ENCODE assay signal across 16 cellular contexts in genomic region chr12:110254971-110255540, GRCh38.
"Had no signal": no experiment of that assay in that cellular context is flagged by ENCODE, and none has a peak within 500 bp of the region (broad histone marks: within the 10 kb centered on the region; RNA-seq: fewer than 3 reads in every experiment).

No MANE protein-coding gene starts in this region.

- H3K9me3 ChIP-seq: ascending aorta, psoas muscle, sigmoid colon, suprapubic skin had no signal

- H3K4me1 Mint-ChIP-seq: activated naive CD8-positive, alpha-beta T cell treated with anti-CD3 and anti-CD28 coated beads, Interleukin-2, amount 50 U/mL, for 24 hours had no signal

- H3K36me3 ChIP-seq: ascending aorta, sigmoid colon, suprapubic skin had no signal

- H3K9me3 Mint-ChIP-seq: activated naive CD8-positive, alpha-beta T cell treated with anti-CD3 and anti-CD28 coated beads, Interleukin-2, amount 50 U/mL, for 24 hours; activated T-helper 1 cell treated with anti-CD3 and anti-CD28 coated beads, Interleukin-12 subunit alpha, Interleukin-12 subunit beta, Interleukin-2, Interleukin-4 antibody, amounts not matched to agents 30 ng/mL and 10 ng/mL and 1 ng/mL, durations not matched to agents 14 hours and 24 hours and 36 hours; effector memory CD8-positive, alpha-beta T cell; natural killer cell treated with Interleukin-12 subunit alpha and Interleukin-12 subunit beta and Interleukin-15 and Interleukin-18, amount 100 ng/mL, for 72 hours had no signal

- H3K27ac Mint-ChIP-seq: activated naive CD8-positive, alpha-beta T cell treated with anti-CD3 and anti-CD28 coated beads, Interleukin-2, amount 50 U/mL, for 24 hours; activated T-helper 1 cell treated with anti-CD3 and anti-CD28 coated beads, Interleukin-12 subunit alpha, Interleukin-12 subunit beta, Interleukin-2, Interleukin-4 antibody, amounts not matched to agents 30 ng/mL and 10 ng/mL and 1 ng/mL, durations not matched to agents 14 hours and 24 hours and 36 hours; effector memory CD8-positive, alpha-beta T cell; natural killer cell treated with Interleukin-12 subunit alpha and Interleukin-12 subunit beta and Interleukin-15 and Interleukin-18, amount 100 ng/mL, for 72 hours had no signal

- H3K27ac ChIP-seq: ascending aorta, psoas muscle, sigmoid colon, suprapubic skin had no signal

- DNase-seq: activated CD4-positive, alpha-beta T cell treated with anti-CD3 and anti-CD28 coated beads for 48 hours; activated naive CD4-positive, alpha-beta T cell treated with Interleukin-2 at 50 U/mL for 16 hours; activated naive CD8-positive, alpha-beta T cell treated with anti-CD3 and anti-CD28 coated beads, Interleukin-2, amount 50 U/mL, for 24 hours; cortex of kidney; effector memory CD8-positive, alpha-beta T cell; hippocampal formation; kidney glomerular epithelial cell; nucleus accumbens; psoas muscle; sigmoid colon; stimulated activated CD4-positive, alpha-beta T cell treated with anti-CD3 and anti-CD28 coated beads, Interleukin-12 subunit alpha, Interleukin-12 subunit beta, amount 100 ng/mL, for 4 hours; stimulated activated naive CD8-positive, alpha-beta T cell treated with anti-CD3 and anti-CD28 coated beads, Interleukin-15, Interleukin-2, amounts not matched to agents 100 U/mL and 50 U/mL, for 24 hours had no signal

- H3K4me3 ChIP-seq: ascending aorta, psoas muscle, sigmoid colon, suprapubic skin had no signal

- H3K27me3 Mint-ChIP-seq: activated naive CD8-positive, alpha-beta T cell treated with anti-CD3 and anti-CD28 coated beads, Interleukin-2, amount 50 U/mL, for 24 hours had no signal

- H3K36me3 Mint-ChIP-seq: natural killer cell treated with Interleukin-12 subunit alpha and Interleukin-12 subunit beta and Interleukin-15 and Interleukin-18, amount 100 ng/mL, for 72 hours had no signal

- ATAC-seq: activated naive CD8-positive, alpha-beta T cell treated with anti-CD3 and anti-CD28 coated beads, Interleukin-2, amount 50 U/mL, for 24 hours; effector memory CD8-positive, alpha-beta T cell; natural killer cell treated with Interleukin-12 subunit alpha and Interleukin-12 subunit beta and Interleukin-15 and Interleukin-18, amount 100 ng/mL, for 72 hours; psoas muscle; stimulated activated naive CD8-positive, alpha-beta T cell treated with anti-CD3 and anti-CD28 coated beads, Interleukin-15, Interleukin-2, amounts not matched to agents 100 U/mL and 50 U/mL, for 24 hours had no signal

- H3K4me3 Mint-ChIP-seq: activated naive CD8-positive, alpha-beta T cell treated with anti-CD3 and anti-CD28 coated beads, Interleukin-2, amount 50 U/mL, for 24 hours; activated T-helper 1 cell treated with anti-CD3 and anti-CD28 coated beads, Interleukin-12 subunit alpha, Interleukin-12 subunit beta, Interleukin-2, Interleukin-4 antibody, amounts not matched to agents 30 ng/mL and 10 ng/mL and 1 ng/mL, durations not matched to agents 14 hours and 24 hours and 36 hours; effector memory CD8-positive, alpha-beta T cell; natural killer cell treated with Interleukin-12 subunit alpha and Interleukin-12 subunit beta and Interleukin-15 and Interleukin-18, amount 100 ng/mL, for 72 hours had no signal

- H3K27me3 ChIP-seq: ascending aorta, sigmoid colon, suprapubic skin had no signal
